ENCODE assay signal across 9 cellular contexts in genomic region chr21:28337319-28337718, GRCh38.
DNase-seq lines count a peak whose midpoint lies in the region; ATAC-seq and TF ChIP-seq lines count a peak whose summit lies in the region.
"Had no signal": no experiment of that assay in that cellular context is flagged by ENCODE, and none has a peak within 500 bp of the region (broad histone marks: within the 10 kb centered on the region; RNA-seq: fewer than 3 reads in every experiment).

No MANE protein-coding gene starts in this region.

- in situ Hi-C loops in SK-MEL-5 (cut with HindIII; ENCODE audit: low pct_unique_long_range_greater_than_20kb, low sequenced_read_pairs), result no loop called here

- DNase-seq in NCI-H82 (lab: John Stamatoyannopoulos, UW) (peak; percentile 36), NCI-H82 treated with DMSO at 0.1 percent for 48 hours (lab: John Stamatoyannopoulos, UW; ENCODE audit: unreplicated experiment) (no peak), SK-MEL-5 (ENCODE audit: low read depth, low spot score) (peak; percentile 75), globus pallidus (ENCODE audit: low spot score) (peak; percentile 73), thoracic aorta (ENCODE audit: low spot score) (no peak), T-helper 1 cell (no peak)

- peak; percentile 24 for TF ChIP-seq CTCF in thoracic aorta (IDR thresholded peaks at IDR 0.05)

- no peaks in the 10 kb centered on the region for H3K27me3 ChIP-seq in thoracic aorta (replicated peaks; ENCODE audit: insufficient read depth)
- H3K27me3 ChIP-seq: BLaER1 treated with 17β-estradiol and CSF1 and Interleukin-3, amounts not matched to agents 10 nM and 100 nM had no signal

- H3K4me3 ChIP-seq in thoracic aorta, result no peak overlapping the region
- H3K4me3 ChIP-seq: BLaER1 treated with 17β-estradiol and CSF1 and Interleukin-3, amounts not matched to agents 10 nM and 100 nM had no signal

- H3K36me3 ChIP-seq in thoracic aorta, result no peaks in the 10 kb centered on the region
- H3K36me3 ChIP-seq: BLaER1 treated with 17β-estradiol and CSF1 and Interleukin-3, amounts not matched to agents 10 nM and 100 nM had no signal

- no peak overlapping the region for H3K27ac ChIP-seq in thoracic aorta
- H3K27ac ChIP-seq: BLaER1 treated with 17β-estradiol and CSF1 and Interleukin-3, amounts not matched to agents 10 nM and 100 nM had no signal

- H3K9me3 ChIP-seq in thoracic aorta, result no peaks in the 10 kb centered on the region
- H3K9me3 ChIP-seq: BLaER1 treated with 17β-estradiol and CSF1 and Interleukin-3, amounts not matched to agents 10 nM and 100 nM had no signal

- H3K4me1 ChIP-seq in thoracic aorta (ENCODE audit: control insufficient read depth in 1 of 2, low read depth in 2 of 2), result peaks cover 0 to 22% of the 10 kb centered on the region in 2 donors

- ATAC-seq in thoracic aorta (ENCODE audit: insufficient number of reproducible peaks, low FRiP score, low read depth) (no peak), HG03442 (IDR thresholded peaks at IDR 0.05; ENCODE audit: unreplicated experiment) (no peak), HG03097 (IDR thresholded peaks at IDR 0.05; ENCODE audit: low FRiP score, unreplicated experiment) (no peak)

Comparison
In these comparisons a context has a peak if more than half of its experiments do, and no peak if none do; other contexts are left out.
1. DNase-seq: peak in NCI-H82 (single experiment), SK-MEL-5 (single experiment) and globus pallidus (single experiment); none in NCI-H82 treated with DMSO at 0.1 percent for 48 hours (single experiment), thoracic aorta (single experiment) and T-helper 1 cell (0 of 5).